28 cellular contexts compared by ENCODE assay signal in genomic region chr14:53779301-53779700, GRCh38.
"Had no signal": no experiment of that assay in that cellular context is flagged by ENCODE, and none has a peak within 500 bp of the region (broad histone marks: within the 10 kb centered on the region; RNA-seq: fewer than 3 reads in every experiment).

No MANE protein-coding gene starts in this region.

- H3K36me3 ChIP-seq: esophagus squamous epithelium, gastrocnemius medialis, heart right ventricle, left lung, lower lobe of right lung had no signal

- H3K4me3 ChIP-seq: coronary artery, dorsolateral prefrontal cortex, esophagus squamous epithelium, gastrocnemius medialis, heart right ventricle, left lung, lower lobe of right lung, mucosa of descending colon had no signal

- H3K4me3 Mint-ChIP-seq: mesothelial cell of epicardium; naive B cell; naive thymus-derived CD8-positive, alpha-beta T cell had no signal

- H3K27ac ChIP-seq: coronary artery, dorsolateral prefrontal cortex, epithelial cell of prostate, esophagus squamous epithelium, gastrocnemius medialis, heart right ventricle, left lung, lower lobe of right lung had no signal

- H3K36me3 Mint-ChIP-seq: mesothelial cell of epicardium; naive B cell; naive thymus-derived CD8-positive, alpha-beta T cell had no signal

- H3K27me3 Mint-ChIP-seq: naive B cell; naive thymus-derived CD8-positive, alpha-beta T cell had no signal

- H3K9me3 ChIP-seq: esophagus squamous epithelium, gastrocnemius medialis, left lung, lower lobe of right lung had no signal

- ATAC-seq: esophagus mucosa; gastrocnemius medialis; heart right ventricle; left cardiac atrium; left lung; left ventricle myocardium superior; lower lobe of right lung; mucosa of descending colon; naive thymus-derived CD8-positive, alpha-beta T cell had no signal

- DNase-seq: dermis blood vessel endothelial cell; dorsolateral prefrontal cortex; effector CD4-positive, alpha-beta T cell; effector memory CD4-positive, alpha-beta T cell; erythroblast; esophagus squamous epithelium; foreskin fibroblast; foreskin melanocyte; gastrocnemius medialis; glutamatergic neuron; head of caudate nucleus; heart right ventricle; hippocampal formation; left cardiac atrium; left lung; left ventricle myocardium superior; lower lobe of right lung; mesenchymal stem cell; mucosa of descending colon; naive B cell; naive thymus-derived CD8-positive, alpha-beta T cell had no signal

- FAIRE-seq: endometrium, islet of Langerhans, keratinocyte had no signal

- H3K4me1 Mint-ChIP-seq: mesothelial cell of epicardium; naive B cell; naive thymus-derived CD8-positive, alpha-beta T cell had no signal

- H3K27ac Mint-ChIP-seq: mesothelial cell of epicardium; naive B cell; naive thymus-derived CD8-positive, alpha-beta T cell had no signal

- H3K4me1 ChIP-seq: esophagus squamous epithelium, gastrocnemius medialis, heart right ventricle, left lung, lower lobe of right lung had no signal

- H3K27me3 ChIP-seq: dorsolateral prefrontal cortex, esophagus squamous epithelium, gastrocnemius medialis, heart right ventricle, left lung had no signal
